In genomic region chr3:77254967-77255831, GRCh38 we compare ENCODE assay signal across 9 cellular contexts.
DNase-seq lines count a peak whose midpoint lies in the region; ATAC-seq and TF ChIP-seq lines count a peak whose summit lies in the region.
"Had no signal": no experiment of that assay in that cellular context is flagged by ENCODE, and none has a peak within 500 bp of the region (broad histone marks: within the 10 kb centered on the region; RNA-seq: fewer than 3 reads in every experiment).

No MANE protein-coding gene starts in this region.

- DNase-seq in NCI-H2196 (lab: John Stamatoyannopoulos, UW; ENCODE audit: unreplicated experiment) (peak; percentile 3), NCI-H2196 treated with DMSO at 0.1 percent for 48 hours (lab: John Stamatoyannopoulos, UW; ENCODE audit: unreplicated experiment) (no peak), HCEC 1CT (peak; percentile 51), NAMALWA (ENCODE audit: low spot score) (peak; percentile 55), fibroblast of the conjunctiva (ENCODE audit: low read depth) (peak; percentile 52)
- no peak for DNase-seq in stimulated activated CD4-positive, alpha-beta T cell treated with anti-CD3 and anti-CD28 coated beads, Interleukin-4, amount 100 ng/mL, for 24 hours

- no peak overlapping the region for H3K27ac ChIP-seq in parathyroid adenoma
- H3K27ac ChIP-seq: BLaER1 treated with 17β-estradiol and CSF1 and Interleukin-3, amounts not matched to agents 10 nM and 100 nM had no signal

- H3K9me3 ChIP-seq in parathyroid adenoma (ENCODE audit: control insufficient read depth, low read length) = no peaks in the 10 kb centered on the region

- no peak overlapping the region for H3K9ac ChIP-seq in parathyroid adenoma
- H3K9ac ChIP-seq: BLaER1 treated with 17β-estradiol and CSF1 and Interleukin-3, amounts not matched to agents 10 nM and 100 nM had no signal

- ATAC-seq in SK-N-SH treated with all-trans-retinoic acid at 6 μM for 48 hours = peak; percentile 90

- no peak overlapping the region for H2AFZ ChIP-seq in parathyroid adenoma

- H3K4me1 ChIP-seq in parathyroid adenoma = no peaks in the 10 kb centered on the region

- peak; percentile 23 for TF ChIP-seq CTCF in parathyroid adenoma (IDR thresholded peaks at IDR 0.05)

- H3K27me3 ChIP-seq in parathyroid adenoma (ENCODE audit: control insufficient read depth, insufficient read depth, low read length) = no peaks in the 10 kb centered on the region
- H3K27me3 ChIP-seq: BLaER1 treated with 17β-estradiol and CSF1 and Interleukin-3, amounts not matched to agents 10 nM and 100 nM had no signal

- H3K4me2 ChIP-seq in parathyroid adenoma (ENCODE audit: low read length) = no peak overlapping the region

- no peaks in the 10 kb centered on the region for H3K79me2 ChIP-seq in parathyroid adenoma

- H3K4me3 ChIP-seq in parathyroid adenoma (ENCODE audit: low read depth, low read length) = no peak overlapping the region
- H3K4me3 ChIP-seq: BLaER1 treated with 17β-estradiol and CSF1 and Interleukin-3, amounts not matched to agents 10 nM and 100 nM had no signal

- H3K36me3 ChIP-seq in parathyroid adenoma (ENCODE audit: control insufficient read depth, insufficient read depth, low read length) = no peaks in the 10 kb centered on the region
- H3K36me3 ChIP-seq: BLaER1 treated with 17β-estradiol and CSF1 and Interleukin-3, amounts not matched to agents 10 nM and 100 nM had no signal

TF ChIP-seq in SK-N-SH treated with all-trans-retinoic acid at 6 μM for 48 hours, 23 proteins besides CTCF, POLR2A, EP300 and RAD21:
- no peak for TF ChIP-seq PATZ1 (CRISPR knock-in tag; IDR thresholded peaks at IDR 0.05; ENCODE audit: borderline replicate concordance)
- TF ChIP-seq, protein P1, sequence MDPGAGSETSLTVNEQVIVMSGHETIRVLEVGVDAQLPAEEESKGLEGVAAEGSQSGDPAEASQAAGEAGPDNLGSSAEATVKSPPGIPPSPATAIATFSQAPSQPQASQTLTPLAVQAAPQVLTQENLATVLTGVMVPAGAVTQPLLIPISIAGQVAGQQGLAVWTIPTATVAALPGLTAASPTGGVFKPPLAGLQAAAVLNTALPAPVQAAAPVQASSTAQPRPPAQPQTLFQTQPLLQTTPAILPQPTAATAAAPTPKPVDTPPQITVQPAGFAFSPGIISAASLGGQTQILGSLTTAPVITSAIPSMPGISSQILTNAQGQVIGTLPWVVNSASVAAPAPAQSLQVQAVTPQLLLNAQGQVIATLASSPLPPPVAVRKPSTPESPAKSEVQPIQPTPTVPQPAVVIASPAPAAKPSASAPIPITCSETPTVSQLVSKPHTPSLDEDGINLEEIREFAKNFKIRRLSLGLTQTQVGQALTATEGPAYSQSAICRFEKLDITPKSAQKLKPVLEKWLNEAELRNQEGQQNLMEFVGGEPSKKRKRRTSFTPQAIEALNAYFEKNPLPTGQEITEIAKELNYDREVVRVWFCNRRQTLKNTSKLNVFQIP (CRISPR knock-in tag; IDR thresholded peaks at IDR 0.05; ENCODE audit: borderline replicate concordance, low read depth) = no peak

Comparison
In these comparisons a context has a peak if more than half of its experiments do, and no peak if none do; other contexts are left out.
1. DNase-seq: peak in NCI-H2196 (single experiment), HCEC 1CT (single experiment), NAMALWA (single experiment) and fibroblast of the conjunctiva (single experiment); none in NCI-H2196 treated with DMSO at 0.1 percent for 48 hours (single experiment) and stimulated activated CD4-positive, alpha-beta T cell treated with anti-CD3 and anti-CD28 coated beads, Interleukin-4, amount 100 ng/mL, for 24 hours (single experiment).